In genomic region chr11:87007938-87008337, GRCh38 we compare ENCODE assay signal across 26 cellular contexts. TPM values are rescaled to one million over a fixed set of nuclear protein-coding genes. Genes with fewer than 3 reads are reported as not detected.
DNase-seq lines count a peak whose midpoint lies in the region; ATAC-seq and TF ChIP-seq lines count a peak whose summit lies in the region.
"Had no signal": no experiment of that assay in that cellular context is flagged by ENCODE, and none has a peak within 500 bp of the region (broad histone marks: within the 10 kb centered on the region; RNA-seq: fewer than 3 reads in every experiment).

No MANE protein-coding gene starts in this region.

- 33% methylated on average over 1 of the region's 1 CpG for WGBS in SK-N-SH (ENCODE audit: low lambda C conversion rate)

- H3K4me2 ChIP-seq in SK-N-SH (no peak overlapping the region), fibroblast of lung (ENCODE audit: extremely low read depth, insufficient read depth, low read length) (no peak overlapping the region)

- TF ChIP-seq EP300 in SK-N-SH (IDR thresholded peaks at IDR 0.05; ENCODE audit: borderline replicate concordance in 1 of 2, low read depth in 1 of 2, low read length in 1 of 2), result no peak

- H2AFZ ChIP-seq in SK-N-SH (ENCODE audit: low read depth) (no peak overlapping the region), fibroblast of lung (ENCODE audit: low read length) (no peak overlapping the region)

- POLR2A ChIA-PET in SK-N-SH (lab: Yijun Ruan, JAX), result no interaction called here

- ATAC-seq in left cardiac atrium (peak; percentile 17 to 50), Right ventricle myocardium inferior (no peak), GM21360 (IDR thresholded peaks at IDR 0.05; ENCODE audit: unreplicated experiment) (no peak), GM21381 (IDR thresholded peaks at IDR 0.05; ENCODE audit: unreplicated experiment) (no peak)
- ATAC-seq: activated CD8-positive, alpha-beta memory T cell treated with anti-CD3 and anti-CD28 coated beads, Interleukin-2, amount 10 ng/mL, durations not matched to agents 7 days and 5 days; activated T-cell treated with anti-CD3 and anti-CD28 coated beads, Interleukin-2, amount 50 U/mL, for 72 hours; HepG2; naive thymus-derived CD8-positive, alpha-beta T cell; stimulated activated naive B cell treated with anti-CD40 and anti-IgM and Interleukin-4, amounts not matched to agents 10 μg/mL and 1 μg/mL and 100 μg/mL, for 72 hours; WTC11 had no signal

- H3K9me2 ChIP-seq in SK-N-SH, result no peaks in the 10 kb centered on the region

- H3K27me3 ChIP-seq in SK-N-SH (ENCODE audit: insufficient read depth) (no peaks in the 10 kb centered on the region), fibroblast of lung (ENCODE audit: control insufficient read depth, insufficient read depth, low read length) (no peaks in the 10 kb centered on the region)

- no peaks in the 10 kb centered on the region for H4K20me1 ChIP-seq in SK-N-SH (ENCODE audit: insufficient read depth)
- H4K20me1 ChIP-seq in fibroblast of lung (ENCODE audit: control insufficient read depth, extremely low read depth, insufficient read depth, low read length), result no peaks in the 10 kb centered on the region

- H3K4me1 ChIP-seq in SK-N-SH (ENCODE audit: control insufficient read depth in 1 of 2, insufficient read depth in 2 of 2, low read depth in 1 of 2, low read length in 1 of 2) (no peaks in the 10 kb centered on the region), fibroblast of lung (ENCODE audit: control insufficient read depth, extremely low read depth, insufficient read depth, low read length) (no peaks in the 10 kb centered on the region)

- no peaks in the 10 kb centered on the region for H3K9me3 ChIP-seq in SK-N-SH
- H3K9me3 ChIP-seq in fibroblast of lung (ENCODE audit: control insufficient read depth, insufficient read depth, low read depth, low read length), result no peaks in the 10 kb centered on the region

- TF ChIP-seq CTCF in SK-N-SH (IDR thresholded peaks at IDR 0.05) (no peak), fibroblast of lung (conservative IDR thresholded peaks at IDR 0.05 in 1 of 2, IDR thresholded peaks at IDR 0.05 in 1 of 2; ENCODE audit: low read depth in 1 of 2, low read length in 2 of 2) (no peak)

- no peak for TF ChIP-seq RAD21 in SK-N-SH (IDR thresholded peaks at IDR 0.05; ENCODE audit: low read length)

- no peaks in the 10 kb centered on the region for H3F3A ChIP-seq in SK-N-SH (replicated peaks; ENCODE audit: insufficient read depth)

- intact Hi-C loops in left cardiac atrium (cut with DNase I), result no loop called here
- intact Hi-C loops in Right ventricle myocardium inferior (cut with DNase I), result no loop called here

- H3K4me3 ChIP-seq in SK-N-SH (ENCODE audit: low read depth in 2 of 2, low read length in 1 of 2) (no peak overlapping the region), fibroblast of lung (replicated peaks in 1 of 4; ENCODE audit: control extremely low read depth in 1 of 4, insufficient read depth in 1 of 4, low read depth in 3 of 4, low read length in 4 of 4) (no peak overlapping the region)

- no peaks in the 10 kb centered on the region for H3K36me3 ChIP-seq in SK-N-SH (replicated peaks in 1 of 2; ENCODE audit: control insufficient read depth in 1 of 2, insufficient read depth in 2 of 2, low read length in 1 of 2)
- no peaks in the 10 kb centered on the region for H3K36me3 ChIP-seq in fibroblast of lung (ENCODE audit: control insufficient read depth, insufficient read depth, low read length)

- DNase-seq in left cardiac atrium (no peak), Right ventricle myocardium inferior (ENCODE audit: missing footprints) (no peak), SK-N-SH (no peak), fibroblast of lung (ENCODE audit: low read depth in 2 of 2) (peak; percentile 59 to 85), 8988T (no peak), GM19240 (ENCODE audit: insufficient read length, low spot score) (no peak)
- DNase-seq: activated CD4-positive, alpha-beta T cell treated with anti-CD3 and anti-CD28 coated beads, Interleukin-2, amount 50 U/mL, for 1 hour; activated CD8-positive, alpha-beta memory T cell treated with anti-CD3 and anti-CD28 coated beads, Interleukin-2, amount 10 ng/mL, durations not matched to agents 7 days and 5 days; activated naive CD4-positive, alpha-beta T cell treated with Interleukin-2 at 50 U/mL for 16 hours; activated T-cell treated with anti-CD3 and anti-CD28 coated beads, Interleukin-2, amount 50 U/mL, for 72 hours; amygdala; C1 segment of cervical spinal cord; Calu3; caudate nucleus; naive thymus-derived CD8-positive, alpha-beta T cell; NCI-H1092; NCI-H187; NCI-H748 treated with DMSO at 0.1 percent for 48 hours; stimulated activated CD4-positive, alpha-beta T cell treated with anti-CD3 and anti-CD28 coated beads, Interleukin-4, amount 100 ng/mL, for 24 hours; stimulated activated naive B cell treated with anti-CD40 and anti-IgM and Interleukin-4, amounts not matched to agents 10 μg/mL and 1 μg/mL and 100 μg/mL, for 72 hours had no signal

- H3K79me2 ChIP-seq in SK-N-SH (ENCODE audit: insufficient read depth), result no peaks in the 10 kb centered on the region
- no peaks in the 10 kb centered on the region for H3K79me2 ChIP-seq in fibroblast of lung (ENCODE audit: control insufficient read depth, insufficient read depth, low read length)

- no peak overlapping the region for H3K27ac ChIP-seq in SK-N-SH (ENCODE audit: low read depth in 2 of 2, low read length in 1 of 2)
- no peak overlapping the region for H3K27ac ChIP-seq in fibroblast of lung (ENCODE audit: insufficient read depth, low read length)
- H3K27ac ChIP-seq: 22Rv1, RWPE1 had no signal

- CTCF ChIA-PET in SK-N-SH (lab: Yijun Ruan, JAX), result interaction anchor here (1.1 kb wide), 1 partner anchor 89 kb away, joined by 3 read pairs; no protein-coding TSS in a partner anchor

- no peak overlapping the region for H3K9ac ChIP-seq in SK-N-SH
- H3K9ac ChIP-seq in fibroblast of lung (ENCODE audit: insufficient read depth, low read length), result no peak overlapping the region

TF ChIP-seq in SK-N-SH, 30 proteins besides CTCF, POLR2A, EP300 and RAD21:
- TF ChIP-seq NFIC (IDR thresholded peaks at IDR 0.05; ENCODE audit: borderline replicate concordance) (peak; percentile 27; the same call in 1 of the 2 replicates), TEAD4 (IDR thresholded peaks at IDR 0.05; ENCODE audit: borderline replicate concordance, insufficient read depth) (no peak)

RNA-seq across cellular contexts. Expression of gene TMEM135, which starts 29.8 kb away (rescaled TPM):
- total RNA-seq in left cardiac atrium, result 10 to 100 TPM; 23.1 to 30.8 TPM
- total RNA-seq in Right ventricle myocardium inferior, result 18.1 TPM
- 3.0 and 5.2 TPM in 2 replicates for polyA plus RNA-seq in SK-N-SH (2012; rRNA removed)
- polyA plus RNA-seq in SK-N-SH (2012; cell fraction: cytosol; rRNA removed), result 4.5 and 4.9 TPM in 2 replicates
- polyA plus RNA-seq in SK-N-SH (2012; cell fraction: nucleus; rRNA removed), result 4.1 and 6.5 TPM in 2 replicates
- total RNA-seq in fibroblast of lung, result 20.6 and 22.1 TPM in 2 replicates
- 14.2 and 17.3 TPM in 2 replicates for polyA plus RNA-seq in fibroblast of lung
- 11.4 and 11.9 TPM in 2 replicates for polyA plus RNA-seq in fibroblast of lung (2012)
- polyA minus RNA-seq in fibroblast of lung (ENCODE audit: low replicate concordance), result 7.7 and 15.2 TPM in 2 replicates

RNA-seq across cellular contexts. Expression of gene FZD4, which starts 52.7 kb away (rescaled TPM):
- total RNA-seq in left cardiac atrium (10 to 100 TPM; 45.5 to 54.2 TPM), Right ventricle myocardium inferior (31.3 TPM), fibroblast of lung (11.8 and 15.7 TPM in 2 replicates)
- polyA plus RNA-seq in SK-N-SH (2012; rRNA removed) (0.72 and 0.93 TPM in 2 replicates), fibroblast of lung (6.4 and 17.8 TPM in 2 replicates)
- polyA plus RNA-seq in SK-N-SH (2012; cell fraction: cytosol; rRNA removed), result 0.81 and 0.82 TPM in 2 replicates
- 0.62 and 1.0 TPM in 2 replicates for polyA plus RNA-seq in SK-N-SH (2012; cell fraction: nucleus; rRNA removed)
- polyA plus RNA-seq in fibroblast of lung (2012), result 4.1 and 11.5 TPM in 2 replicates
- polyA minus RNA-seq in fibroblast of lung (ENCODE audit: low replicate concordance), result 5.6 and 10.3 TPM in 2 replicates
- total RNA-seq: naive thymus-derived CD8-positive, alpha-beta T cell had no signal
- polyA plus RNA-seq: naive thymus-derived CD8-positive, alpha-beta T cell had no signal

Comparison
In these comparisons a context has a peak if more than half of its experiments do, and no peak if none do; other contexts are left out.
1. ATAC-seq: peak in left cardiac atrium (2 of 2); none in Right ventricle myocardium inferior (single experiment), GM21360 (single experiment) and GM21381 (single experiment).
2. DNase-seq: peak in fibroblast of lung (2 of 2); none in left cardiac atrium (single experiment), Right ventricle myocardium inferior (single experiment), SK-N-SH (single experiment), 8988T (single experiment) and GM19240 (single experiment).